ENCODE assay signal across 19 cellular contexts in genomic region chr22:44819966-44820631, GRCh38.
DNase-seq lines count a peak whose midpoint lies in the region; ATAC-seq, FAIRE-seq and TF ChIP-seq lines count a peak whose summit lies in the region.
"Had no signal": no experiment of that assay in that cellular context is flagged by ENCODE, and none has a peak within 500 bp of the region (broad histone marks: within the 10 kb centered on the region; RNA-seq: fewer than 3 reads in every experiment).

No MANE protein-coding gene starts in this region.

- H3K4me1 ChIP-seq in NT2/D1 (ENCODE audit: insufficient read depth, insufficient read length) (peaks cover 11% of the 10 kb centered on the region), kidney (ENCODE audit: control insufficient read depth in 1 of 2, insufficient read depth in 1 of 2, low read depth in 1 of 2, low read length in 2 of 2) (no peaks in the 10 kb centered on the region)
- H3K4me1 ChIP-seq: breast epithelium, Peyer's patch had no signal

- peaks cover 30% of the 10 kb centered on the region for H3K27me3 Mint-ChIP-seq in stimulated activated memory B cell treated with anti-CD40 and anti-IgM and Interleukin-4, amounts not matched to agents 10 μg/mL and 1 μg/mL and 100 μg/mL, for 72 hours
- H3K27me3 Mint-ChIP-seq: activated naive CD8-positive, alpha-beta T cell had no signal

- H3K4me1 Mint-ChIP-seq in stimulated activated memory B cell treated with anti-CD40 and anti-IgM and Interleukin-4, amounts not matched to agents 10 μg/mL and 1 μg/mL and 100 μg/mL, for 72 hours = no peaks in the 10 kb centered on the region

- TF ChIP-seq CTCF in kidney (IDR thresholded peaks at IDR 0.05; ENCODE audit: borderline replicate concordance, extremely low read depth, insufficient read depth) = no peak

- FAIRE-seq in kidney (lab: Jason Lieb, UNC) = no peak

- H3K36me3 ChIP-seq in NT2/D1 (ENCODE audit: insufficient read depth, insufficient read length, low read length) (no peaks in the 10 kb centered on the region), kidney (ENCODE audit: control insufficient read depth in 1 of 2, insufficient read depth in 2 of 2, low read length in 2 of 2) (peaks cover 0 to 18% of the 10 kb centered on the region in 2 donors)
- H3K36me3 ChIP-seq: breast epithelium, Peyer's patch, WERI-Rb-1 had no signal

- no peaks in the 10 kb centered on the region for H3K9me3 Mint-ChIP-seq in stimulated activated memory B cell treated with anti-CD40 and anti-IgM and Interleukin-4, amounts not matched to agents 10 μg/mL and 1 μg/mL and 100 μg/mL, for 72 hours
- H3K9me3 Mint-ChIP-seq: CD4-positive, alpha-beta memory T cell; naive thymus-derived CD8-positive, alpha-beta T cell had no signal

- H3K4me3 ChIP-seq in NT2/D1 (ENCODE audit: insufficient read length, low read depth) = no peak overlapping the region
- no peak overlapping the region for H3K4me3 ChIP-seq in kidney (ENCODE audit: low read length in 2 of 2)
- H3K4me3 ChIP-seq: breast epithelium, Peyer's patch, skin epidermis had no signal

- H3K36me3 Mint-ChIP-seq in stimulated activated memory B cell treated with anti-CD40 and anti-IgM and Interleukin-4, amounts not matched to agents 10 μg/mL and 1 μg/mL and 100 μg/mL, for 72 hours = no peaks in the 10 kb centered on the region
- H3K36me3 Mint-ChIP-seq: activated naive CD8-positive, alpha-beta T cell; CD4-positive, alpha-beta memory T cell; naive thymus-derived CD8-positive, alpha-beta T cell had no signal

- H3K27ac ChIP-seq in kidney (ENCODE audit: low read depth in 2 of 2, low read length in 2 of 2) = no peak overlapping the region
- H3K27ac ChIP-seq: breast epithelium, HL-60, Peyer's patch, skin epidermis, WERI-Rb-1 had no signal

- DNase-seq in left ventricle myocardium superior (peak; percentile 19), Right ventricle myocardium inferior (ENCODE audit: missing footprints) (no peak), NT2/D1 (ENCODE audit: low read depth, low spot score) (no peak), kidney (peak; percentile 73), putamen (ENCODE audit: low spot score) (no peak), KG1 (lab: John Stamatoyannopoulos, UW) (no peak)
- DNase-seq: NCI-H1417 treated with DMSO at 0.1 percent for 48 hours, SIG-M5, T1000 had no signal

- H3K9me3 ChIP-seq in NT2/D1 (ENCODE audit: insufficient read depth, low read length) (no peaks in the 10 kb centered on the region), kidney (ENCODE audit: control insufficient read depth in 1 of 2, low read length in 2 of 2) (no peaks in the 10 kb centered on the region)
- H3K9me3 ChIP-seq: breast epithelium, Peyer's patch had no signal

- no peaks in the 10 kb centered on the region for H3K27me3 ChIP-seq in NT2/D1 (ENCODE audit: insufficient read depth, insufficient read length)
- H3K27me3 ChIP-seq: breast epithelium, Peyer's patch had no signal

- H3K9ac ChIP-seq in NT2/D1 (ENCODE audit: insufficient read length, low read depth) (peak overlapping the region; percentile 28), kidney (ENCODE audit: low read length in 2 of 2) (no peak overlapping the region)

- intact Hi-C loops in left ventricle myocardium superior (cut with micrococcal nuclease) (no loop called here), Right ventricle myocardium inferior (cut with DNase I) (loop anchor here (1.0 kb wide), 1 partner anchor 276 kb away; no protein-coding TSS in a partner anchor), kidney (cut with DNase I) (no loop called here)

- ATAC-seq in left ventricle myocardium superior (no peak), Right ventricle myocardium inferior (no peak), GM19023 (IDR thresholded peaks at IDR 0.05; ENCODE audit: unreplicated experiment) (no peak)
- peak; percentile 5 for ATAC-seq in stimulated activated memory B cell treated with anti-CD40 and anti-IgM and Interleukin-4, amounts not matched to agents 10 μg/mL and 1 μg/mL and 100 μg/mL, for 72 hours

- no peak overlapping the region for H3K4me3 Mint-ChIP-seq in stimulated activated memory B cell treated with anti-CD40 and anti-IgM and Interleukin-4, amounts not matched to agents 10 μg/mL and 1 μg/mL and 100 μg/mL, for 72 hours
- H3K4me3 Mint-ChIP-seq: activated naive CD8-positive, alpha-beta T cell; CD4-positive, alpha-beta memory T cell; naive thymus-derived CD8-positive, alpha-beta T cell had no signal

- no peak overlapping the region for H3K27ac Mint-ChIP-seq in stimulated activated memory B cell treated with anti-CD40 and anti-IgM and Interleukin-4, amounts not matched to agents 10 μg/mL and 1 μg/mL and 100 μg/mL, for 72 hours
- H3K27ac Mint-ChIP-seq: activated naive CD8-positive, alpha-beta T cell; naive thymus-derived CD8-positive, alpha-beta T cell had no signal

Comparison
In these comparisons a context has a peak if more than half of its experiments do, and no peak if none do; other contexts are left out.
1. DNase-seq: peak in left ventricle myocardium superior (single experiment) and kidney (single experiment); none in Right ventricle myocardium inferior (single experiment), NT2/D1 (single experiment), putamen (single experiment) and KG1 (single experiment).